In the genomic region with DNA sequence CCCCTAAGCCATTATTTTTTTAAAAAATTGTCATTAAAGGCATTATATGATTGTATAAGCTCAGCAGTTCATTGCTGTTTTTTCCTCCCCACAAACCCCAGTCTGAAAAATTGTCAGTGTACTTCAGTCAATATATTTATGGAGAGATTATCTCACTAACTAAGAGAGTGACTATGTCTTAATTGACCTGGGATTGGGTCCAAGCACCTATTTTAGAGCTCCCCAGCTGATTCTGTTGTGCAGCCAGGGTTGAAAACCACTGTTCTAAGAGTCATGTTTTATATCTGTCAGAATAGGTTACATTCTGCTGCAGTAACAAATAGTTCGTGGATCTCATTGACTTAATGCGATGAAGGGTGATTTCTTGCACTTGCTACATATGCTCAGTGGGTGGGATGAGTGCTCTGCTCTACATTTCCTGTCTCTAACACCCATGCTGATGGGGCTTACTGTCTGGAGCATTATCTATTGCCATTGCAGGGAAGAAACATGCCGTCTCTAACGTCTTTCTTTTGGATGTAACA, we compare ENCODE assay signal across 8 cellular contexts.
"Had no signal": no experiment of that assay in that cellular context is flagged by ENCODE, and none has a peak within 500 bp of the region (broad histone marks: within the 10 kb centered on the region; RNA-seq: fewer than 3 reads in every experiment).

No MANE protein-coding gene starts in this region.

- DNase-seq: H9, HCEC 1CT, IMR-90, KBM-7 had no signal

- H3K4me3 ChIP-seq: GM23338 had no signal

- H3K27ac ChIP-seq: HL-60 had no signal

- FAIRE-seq: H1, H54 had no signal

- H2AFZ ChIP-seq: GM23338 had no signal

- H3K4me2 ChIP-seq: GM23338 had no signal

- ATAC-seq: GM23338 had no signal
